In genomic region chr9:17536027-17536426, GRCh38 we compare ENCODE assay signal across 24 cellular contexts. TPM values are rescaled to one million over a fixed set of nuclear protein-coding genes. Genes with fewer than 3 reads are reported as not detected.
"Had no signal": no experiment of that assay in that cellular context is flagged by ENCODE, and none has a peak within 500 bp of the region (broad histone marks: within the 10 kb centered on the region; RNA-seq: fewer than 3 reads in every experiment).

No MANE protein-coding gene starts in this region.

- DNase-seq: Kasumi-1, MM.1S, NCI-H1092 treated with DMSO at 0.1 percent for 48 hours, NCI-H1436, NCI-H187, NCI-H2029, NCI-H2081 treated with DMSO at 0.1 percent for 48 hours, NCI-H2171, NCI-H226, NCI-H446, NCI-H510A, NCI-H524 treated with DMSO at 0.1 percent for 48 hours, NCI-H69, NCI-H774, SHP77 treated with DMSO at 0.1 percent for 48 hours, SJCRH30 had no signal

- H3K27ac Mint-ChIP-seq: IgD-negative memory B cell had no signal

- H3K4me2 ChIP-seq: KMS-11 had no signal

- H3K36me3 Mint-ChIP-seq: IgD-negative memory B cell had no signal

- H3K36me3 ChIP-seq: SJCRH30 had no signal

- H3K9ac ChIP-seq: KMS-11 had no signal

- H3K27me3 ChIP-seq: SJCRH30 had no signal

- H3K4me1 ChIP-seq: SJCRH30 had no signal

- H3K4me3 Mint-ChIP-seq: IgD-negative memory B cell had no signal

- H3K27me3 Mint-ChIP-seq: IgD-negative memory B cell had no signal

- ATAC-seq: K562, Right ventricle myocardium inferior had no signal

- H3K27ac ChIP-seq: HL-60, KMS-11, RWPE1, SJCRH30, SK-N-MC had no signal

- H3K4me3 ChIP-seq: K562, SJCRH30, SK-N-MC had no signal

- H3K4me1 Mint-ChIP-seq: IgD-negative memory B cell had no signal

- FAIRE-seq: HTR-8/SVneo, K562 had no signal

- H3K9me3 ChIP-seq: SJCRH30 had no signal

RNA-seq across cellular contexts. Expression of gene SH3GL2, which starts 42.8 kb away (rescaled TPM):
- total RNA-seq: K562 had no signal
- polyA plus RNA-seq: IgD-negative memory B cell, K562 had no signal
